Comparison of ENCODE assay signal across 1 cellular context in the genomic region with DNA sequence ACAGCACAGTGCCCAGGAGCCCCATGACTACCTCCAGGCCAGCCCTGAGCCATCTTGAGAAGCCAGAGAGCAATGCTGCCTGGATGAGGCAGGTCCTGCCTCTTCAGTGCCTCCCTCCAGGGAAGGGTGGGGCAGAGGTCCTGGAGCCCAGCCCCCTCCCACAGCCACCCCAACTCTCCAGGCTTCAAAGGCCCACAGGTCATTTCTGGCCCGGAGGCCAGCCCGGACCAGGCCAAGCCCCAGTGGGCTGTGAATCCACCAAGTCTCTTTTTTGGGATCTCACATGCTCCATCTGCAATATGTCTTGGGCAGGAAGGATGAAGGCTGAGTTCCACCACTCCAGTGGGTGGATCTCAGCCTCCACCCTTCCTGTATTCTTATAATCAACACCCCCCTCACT.
TF ChIP-seq lines count a peak whose summit lies in the region.

No MANE protein-coding gene starts in this region.

TF ChIP-seq in A549, 52 proteins besides CTCF, POLR2A, EP300 and RAD21:
- TF ChIP-seq MAZ (IDR thresholded peaks at IDR 0.05; ENCODE audit: borderline replicate concordance, low read depth, low read length) = no peak
- no peak for TF ChIP-seq ZFP36 (IDR thresholded peaks at IDR 0.05; ENCODE audit: borderline replicate concordance, partially characterized antibody)
- no peak for TF ChIP-seq CHD2 (IDR thresholded peaks at IDR 0.05; ENCODE audit: low read length, partially characterized antibody)
- TF ChIP-seq, protein P1, sequence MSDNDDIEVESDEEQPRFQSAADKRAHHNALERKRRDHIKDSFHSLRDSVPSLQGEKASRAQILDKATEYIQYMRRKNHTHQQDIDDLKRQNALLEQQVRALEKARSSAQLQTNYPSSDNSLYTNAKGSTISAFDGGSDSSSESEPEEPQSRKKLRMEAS (IDR thresholded peaks at IDR 0.05) = no peak
- TF ChIP-seq ZC3H11A (IDR thresholded peaks at IDR 0.05) = no peak
- no peak for TF ChIP-seq HOXB13 (CRISPR knock-in tag; IDR thresholded peaks at IDR 0.05; ENCODE audit: low read depth)
- no peak for TF ChIP-seq MYC (IDR thresholded peaks at IDR 0.05; ENCODE audit: borderline replicate concordance, low read length)
- no peak for TF ChIP-seq GATA3 (IDR thresholded peaks at IDR 0.05; ENCODE audit: borderline replicate concordance)
- TF ChIP-seq SMC3 (IDR thresholded peaks at IDR 0.05) = no peak
- TF ChIP-seq POLR2AphosphoS2 (conservative IDR thresholded peaks at IDR 0.05; ENCODE audit: low read length) = no peak
- no peak for TF ChIP-seq RARB (CRISPR knock-in tag; IDR thresholded peaks at IDR 0.05)
- TF ChIP-seq, protein P2, sequence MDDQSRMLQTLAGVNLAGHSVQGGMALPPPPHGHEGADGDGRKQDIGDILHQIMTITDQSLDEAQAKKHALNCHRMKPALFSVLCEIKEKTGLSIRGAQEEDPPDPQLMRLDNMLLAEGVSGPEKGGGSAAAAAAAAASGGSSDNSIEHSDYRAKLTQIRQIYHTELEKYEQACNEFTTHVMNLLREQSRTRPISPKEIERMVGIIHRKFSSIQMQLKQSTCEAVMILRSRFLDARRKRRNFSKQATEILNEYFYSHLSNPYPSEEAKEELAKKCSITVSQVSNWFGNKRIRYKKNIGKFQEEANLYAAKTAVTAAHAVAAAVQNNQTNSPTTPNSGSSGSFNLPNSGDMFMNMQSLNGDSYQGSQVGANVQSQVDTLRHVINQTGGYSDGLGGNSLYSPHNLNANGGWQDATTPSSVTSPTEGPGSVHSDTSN (IDR thresholded peaks at IDR 0.05) = no peak
- no peak for TF ChIP-seq ZNF302 (CRISPR knock-in tag; IDR thresholded peaks at IDR 0.05)
- TF ChIP-seq CBX2 (IDR thresholded peaks at IDR 0.05; ENCODE audit: borderline replicate concordance, low read depth) = no peak
- no peak for TF ChIP-seq CHD4 (IDR thresholded peaks at IDR 0.05; ENCODE audit: borderline replicate concordance)
- TF ChIP-seq SREBF2 (IDR thresholded peaks at IDR 0.05) = no peak
- TF ChIP-seq, protein P3, sequence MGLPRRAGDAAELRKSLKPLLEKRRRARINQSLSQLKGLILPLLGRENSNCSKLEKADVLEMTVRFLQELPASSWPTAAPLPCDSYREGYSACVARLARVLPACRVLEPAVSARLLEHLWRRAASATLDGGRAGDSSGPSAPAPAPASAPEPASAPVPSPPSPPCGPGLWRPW (IDR thresholded peaks at IDR 0.05) = no peak
- TF ChIP-seq PHF8 (IDR thresholded peaks at IDR 0.05; ENCODE audit: borderline replicate concordance, low read depth) = no peak
- TF ChIP-seq CBX8 (IDR thresholded peaks at IDR 0.05) = no peak
- TF ChIP-seq JUNB (IDR thresholded peaks at IDR 0.05) = no peak
